ENCODE assay signal across 14 cellular contexts in genomic region chr22:43540570-43540969, GRCh38.
"Had no signal": no experiment of that assay in that cellular context is flagged by ENCODE, and none has a peak within 500 bp of the region (broad histone marks: within the 10 kb centered on the region; RNA-seq: fewer than 3 reads in every experiment).

No MANE protein-coding gene starts in this region.

- DNase-seq: activated CD4-positive, alpha-beta memory T cell treated with anti-CD3 and anti-CD28 coated beads, Interleukin-2, amount 10 ng/mL, durations not matched to agents 7 days and 5 days; activated CD4-positive, alpha-beta T cell treated with anti-CD3 and anti-CD28 coated beads, Interleukin-2, amount 10 ng/mL, durations not matched to agents 24 days and 14 days; activated CD8-positive, alpha-beta memory T cell treated with anti-CD3 and anti-CD28 coated beads, Interleukin-2, amount 10 ng/mL, durations not matched to agents 7 days and 5 days; brain microvascular endothelial cell; caudate nucleus; dermis blood vessel endothelial cell; effector CD8-positive, alpha-beta T cell; foreskin melanocyte; immature natural killer cell; left ventricle myocardium inferior; naive thymus-derived CD8-positive, alpha-beta T cell; stimulated activated CD4-positive, alpha-beta T cell treated with anti-CD3 and anti-CD28 coated beads, Interleukin-4, amount 100 ng/mL, for 24 hours; stimulated activated naive CD4-positive, alpha-beta T cell treated with Interleukin-2 at 50 U/mL for 16 hours; upper lobe of left lung had no signal
